In genomic region chr4:129043523-129043922, GRCh38 we compare ENCODE assay signal across 13 cellular contexts.
DNase-seq lines count a peak whose midpoint lies in the region; ATAC-seq and TF ChIP-seq lines count a peak whose summit lies in the region.
"Had no signal": no experiment of that assay in that cellular context is flagged by ENCODE, and none has a peak within 500 bp of the region (broad histone marks: within the 10 kb centered on the region; RNA-seq: fewer than 3 reads in every experiment).

No MANE protein-coding gene starts in this region.

- H3K4me3 ChIP-seq in RWPE2 (ENCODE audit: severe bottlenecking) = no peak overlapping the region
- no peak overlapping the region for H3K4me3 ChIP-seq in fibroblast of pulmonary artery (replicated peaks; ENCODE audit: low read depth, low read length)

- in situ Hi-C loops in GM13977 (cut with MboI; ENCODE audit: low pct_unique_long_range_greater_than_20kb, low sequenced_read_pairs, unreplicated experiment) = no loop called here

- no peak overlapping the region for H3K27ac ChIP-seq in RWPE2 (ENCODE audit: poor library complexity, severe bottlenecking)

- DNase-seq in AG08395 (ENCODE audit: low spot score) (peak; percentile 31), GM13977 (ENCODE audit: low spot score) (no peak), RWPE2 (ENCODE audit: low spot score) (no peak), fibroblast of pulmonary artery (ENCODE audit: low read depth) (peak; percentile 57), NOMO-1 treated with dmso at 0.1 percent for 144 hours (lab: John Stamatoyannopoulos, UW; ENCODE audit: unreplicated experiment) (no peak)
- DNase-seq: activated CD8-positive, alpha-beta memory T cell treated with anti-CD3 and anti-CD28 coated beads, Interleukin-2, amount 50 U/mL, for 4 hours; hypothalamus; stimulated activated CD4-positive, alpha-beta T cell treated with anti-CD3 and anti-CD28 coated beads, Interleukin-12 subunit alpha, Interleukin-12 subunit beta, amount 100 ng/mL, for 4 hours; T-helper 1 cell had no signal

- no peaks in the 10 kb centered on the region for H3K4me1 ChIP-seq in RWPE2 (ENCODE audit: insufficient read depth, poor library complexity, severe bottlenecking)

- H3K9me3 ChIP-seq in RWPE2 (ENCODE audit: severe bottlenecking) = no peaks in the 10 kb centered on the region

- peaks cover 6% of the 10 kb centered on the region for H3K36me3 ChIP-seq in RWPE2 (ENCODE audit: low read depth)

- TF ChIP-seq CTCF in GM13977 (IDR thresholded peaks at IDR 0.05; ENCODE audit: extremely low read depth, insufficient read depth, missing control alignments) (peak; percentile 22), RWPE2 (IDR thresholded peaks at IDR 0.05; ENCODE audit: poor library complexity, severe bottlenecking) (peak; percentile 28), fibroblast of pulmonary artery (IDR thresholded peaks at IDR 0.05; ENCODE audit: low read length, missing control alignments) (peak; percentile 48)

- no peaks in the 10 kb centered on the region for H3K27me3 ChIP-seq in RWPE2 (ENCODE audit: insufficient read depth, poor library complexity, severe bottlenecking)

- ATAC-seq in RWPE2 (ENCODE audit: low read depth) (no peak), GM19328 (IDR thresholded peaks at IDR 0.05; ENCODE audit: unreplicated experiment) (no peak), HG03196 (IDR thresholded peaks at IDR 0.05; ENCODE audit: unreplicated experiment) (no peak), GM21717 (IDR thresholded peaks at IDR 0.05; ENCODE audit: unreplicated experiment) (no peak)
- ATAC-seq: stimulated activated effector memory CD8-positive, alpha-beta T cell treated with anti-CD3 and anti-CD28 coated beads, Interleukin-12 subunit alpha, Interleukin-12 subunit beta, amount 100 ng/mL, for 72 hours had no signal

Comparison
In these comparisons a context has a peak if more than half of its experiments do, and no peak if none do; other contexts are left out.
1. DNase-seq: peak in AG08395 (single experiment) and fibroblast of pulmonary artery (single experiment); none in GM13977 (single experiment), RWPE2 (single experiment) and NOMO-1 treated with dmso at 0.1 percent for 144 hours (single experiment).
2. Peak in every context shown above with its lines, with median percentiles within 50 percentile points of each other: CTCF ChIP-seq.